1 cellular context compared by ENCODE assay signal in the genomic region with DNA sequence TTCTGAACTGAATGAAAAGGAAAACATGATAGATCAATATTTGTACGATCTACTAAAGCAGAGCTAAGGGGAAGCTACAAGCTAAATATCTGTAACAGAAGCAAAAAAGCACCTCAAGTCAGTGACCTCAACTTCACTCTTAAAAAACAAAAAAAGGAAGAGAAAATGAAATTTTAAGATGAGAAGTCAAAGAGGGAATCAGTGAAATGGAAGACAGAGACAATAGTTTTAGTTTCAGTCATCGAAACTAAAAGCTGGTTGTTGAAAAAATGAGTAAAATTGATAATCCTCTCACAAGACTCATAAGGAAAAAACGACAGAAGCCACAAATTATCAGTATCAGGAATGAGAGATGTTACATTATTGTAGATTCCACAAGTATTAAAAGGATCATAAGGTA.
TF ChIP-seq lines count a peak whose summit lies in the region.

No MANE protein-coding gene starts in this region.

TF ChIP-seq in GM12878, 131 proteins besides CTCF, POLR2A, EP300 and RAD21 (continues in another document):
- TF ChIP-seq CEBPB (IDR thresholded peaks at IDR 0.05; ENCODE audit: borderline replicate concordance in 1 of 2, low read depth in 2 of 2, low read length in 2 of 2) = 0 out of 4 replicates have a peak, but pooled peaks of 1 of the 2 experiments have one; percentile 49
- TF ChIP-seq BRCA1 (IDR thresholded peaks at IDR 0.05; ENCODE audit: low read depth, low read length) = no peak
- TF ChIP-seq HDAC6 (IDR thresholded peaks at IDR 0.05; ENCODE audit: unreplicated experiment) = no peak
- TF ChIP-seq MTA2 (IDR thresholded peaks at IDR 0.05; ENCODE audit: low read depth) = peak; percentile 72
- TF ChIP-seq TARDBP (IDR thresholded peaks at IDR 0.05; ENCODE audit: borderline replicate concordance) = no peak
- peak; percentile 53; the same call in 1 of the 2 replicates for TF ChIP-seq BMI1 (IDR thresholded peaks at IDR 0.05; ENCODE audit: borderline replicate concordance)
- TF ChIP-seq SIX5 (IDR thresholded peaks at IDR 0.05; ENCODE audit: low read depth, low read length, severe bottlenecking) = no peak
- no peak for TF ChIP-seq BCL11A (IDR thresholded peaks at IDR 0.05; ENCODE audit: low read depth, low read length)
- TF ChIP-seq MYB (IDR thresholded peaks at IDR 0.05; ENCODE audit: borderline replicate concordance, low read depth, low read length) = no peak
- TF ChIP-seq CBFB (IDR thresholded peaks at IDR 0.05; ENCODE audit: low read depth) = no peak
- no peak for TF ChIP-seq POLR2AphosphoS2 (IDR thresholded peaks at IDR 0.05; ENCODE audit: low read depth, low read length)
- no peak for TF ChIP-seq BCLAF1 (IDR thresholded peaks at IDR 0.05)
- no peak for TF ChIP-seq TAF1 (IDR thresholded peaks at IDR 0.05; ENCODE audit: borderline replicate concordance, low read depth, low read length)
- no peak for TF ChIP-seq ZBTB33 (IDR thresholded peaks at IDR 0.05)
- TF ChIP-seq RCOR1 (conservative IDR thresholded peaks at IDR 0.05; ENCODE audit: low read depth, low read length) = no peak
- no peak for TF ChIP-seq RAD51 (IDR thresholded peaks at IDR 0.05)
- no peak for TF ChIP-seq RELA (IDR thresholded peaks at IDR 0.05; ENCODE audit: borderline replicate concordance, partially characterized antibody)
- no peak for TF ChIP-seq YY1 (IDR thresholded peaks at IDR 0.05; ENCODE audit: low read depth, low read length)
- peak; percentile 70 for TF ChIP-seq ATF7 (IDR thresholded peaks at IDR 0.05; ENCODE audit: low read depth)
- no peak for TF ChIP-seq ZBTB4 (CRISPR knock-in tag; IDR thresholded peaks at IDR 0.05)
- TF ChIP-seq IKZF2 (IDR thresholded peaks at IDR 0.05) = peak; percentile 70 to 77
- TF ChIP-seq SMAD1 (IDR thresholded peaks at IDR 0.05; ENCODE audit: low read depth, partially characterized antibody) = no peak
- TF ChIP-seq NRF1 (conservative IDR thresholded peaks at IDR 0.05; ENCODE audit: low read depth, low read length) = no peak
- TF ChIP-seq CBX3 (IDR thresholded peaks at IDR 0.05; ENCODE audit: borderline replicate concordance, low read depth) = no peak
- peak; percentile 51; the same call in 1 of the 2 replicates for TF ChIP-seq MTA3 (IDR thresholded peaks at IDR 0.05; ENCODE audit: borderline replicate concordance, low read length)
- TF ChIP-seq TCF12 (IDR thresholded peaks at IDR 0.05; ENCODE audit: low read depth, low read length) = no peak
- no peak for TF ChIP-seq ZBED1 (IDR thresholded peaks at IDR 0.05; ENCODE audit: borderline replicate concordance)
- TF ChIP-seq SRF (IDR thresholded peaks at IDR 0.05; ENCODE audit: low read depth in 2 of 2, low read length in 2 of 2) = no peak
- TF ChIP-seq LARP7 (IDR thresholded peaks at IDR 0.05) = no peak
- TF ChIP-seq ESRRA (IDR thresholded peaks at IDR 0.05; ENCODE audit: low read length) = no peak
- TF ChIP-seq ZNF592 (IDR thresholded peaks at IDR 0.05) = 0 out of 2 replicates have a peak, but pooled peaks have one; percentile 42
- no peak for TF ChIP-seq KAT2A (conservative IDR thresholded peaks at IDR 0.05; ENCODE audit: control insufficient read depth, low read depth, low read length)
- no peak for TF ChIP-seq ASH2L (IDR thresholded peaks at IDR 0.05; ENCODE audit: borderline replicate concordance, low read depth)
- TF ChIP-seq, protein P1, sequence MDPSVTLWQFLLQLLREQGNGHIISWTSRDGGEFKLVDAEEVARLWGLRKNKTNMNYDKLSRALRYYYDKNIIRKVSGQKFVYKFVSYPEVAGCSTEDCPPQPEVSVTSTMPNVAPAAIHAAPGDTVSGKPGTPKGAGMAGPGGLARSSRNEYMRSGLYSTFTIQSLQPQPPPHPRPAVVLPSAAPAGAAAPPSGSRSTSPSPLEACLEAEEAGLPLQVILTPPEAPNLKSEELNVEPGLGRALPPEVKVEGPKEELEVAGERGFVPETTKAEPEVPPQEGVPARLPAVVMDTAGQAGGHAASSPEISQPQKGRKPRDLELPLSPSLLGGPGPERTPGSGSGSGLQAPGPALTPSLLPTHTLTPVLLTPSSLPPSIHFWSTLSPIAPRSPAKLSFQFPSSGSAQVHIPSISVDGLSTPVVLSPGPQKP (IDR thresholded peaks at IDR 0.05; ENCODE audit: low read depth, low read length) = no peak
- 0 out of 2 replicates have a peak, but pooled peaks have one; percentile 60 for TF ChIP-seq PAX5 (IDR thresholded peaks at IDR 0.05; ENCODE audit: borderline replicate concordance, low read depth, low read length)
- no peak for TF ChIP-seq EZH2 (IDR thresholded peaks at IDR 0.05; ENCODE audit: borderline replicate concordance, control insufficient read depth, low read depth, low read length)
- no peak for TF ChIP-seq NFYA (IDR thresholded peaks at IDR 0.05; ENCODE audit: borderline replicate concordance, low read depth, low read length)
- peak; percentile 39; the same call in 1 of the 2 replicates for TF ChIP-seq CREM (IDR thresholded peaks at IDR 0.05; ENCODE audit: low read depth)
- TF ChIP-seq ZNF207 (IDR thresholded peaks at IDR 0.05; ENCODE audit: borderline replicate concordance) = no peak
- peak; percentile 57 for TF ChIP-seq GABPA (IDR thresholded peaks at IDR 0.05; ENCODE audit: low read depth)
- peak; percentile 83 for TF ChIP-seq RUNX3 (IDR thresholded peaks at IDR 0.05; ENCODE audit: low read length)
- TF ChIP-seq, protein P2, sequence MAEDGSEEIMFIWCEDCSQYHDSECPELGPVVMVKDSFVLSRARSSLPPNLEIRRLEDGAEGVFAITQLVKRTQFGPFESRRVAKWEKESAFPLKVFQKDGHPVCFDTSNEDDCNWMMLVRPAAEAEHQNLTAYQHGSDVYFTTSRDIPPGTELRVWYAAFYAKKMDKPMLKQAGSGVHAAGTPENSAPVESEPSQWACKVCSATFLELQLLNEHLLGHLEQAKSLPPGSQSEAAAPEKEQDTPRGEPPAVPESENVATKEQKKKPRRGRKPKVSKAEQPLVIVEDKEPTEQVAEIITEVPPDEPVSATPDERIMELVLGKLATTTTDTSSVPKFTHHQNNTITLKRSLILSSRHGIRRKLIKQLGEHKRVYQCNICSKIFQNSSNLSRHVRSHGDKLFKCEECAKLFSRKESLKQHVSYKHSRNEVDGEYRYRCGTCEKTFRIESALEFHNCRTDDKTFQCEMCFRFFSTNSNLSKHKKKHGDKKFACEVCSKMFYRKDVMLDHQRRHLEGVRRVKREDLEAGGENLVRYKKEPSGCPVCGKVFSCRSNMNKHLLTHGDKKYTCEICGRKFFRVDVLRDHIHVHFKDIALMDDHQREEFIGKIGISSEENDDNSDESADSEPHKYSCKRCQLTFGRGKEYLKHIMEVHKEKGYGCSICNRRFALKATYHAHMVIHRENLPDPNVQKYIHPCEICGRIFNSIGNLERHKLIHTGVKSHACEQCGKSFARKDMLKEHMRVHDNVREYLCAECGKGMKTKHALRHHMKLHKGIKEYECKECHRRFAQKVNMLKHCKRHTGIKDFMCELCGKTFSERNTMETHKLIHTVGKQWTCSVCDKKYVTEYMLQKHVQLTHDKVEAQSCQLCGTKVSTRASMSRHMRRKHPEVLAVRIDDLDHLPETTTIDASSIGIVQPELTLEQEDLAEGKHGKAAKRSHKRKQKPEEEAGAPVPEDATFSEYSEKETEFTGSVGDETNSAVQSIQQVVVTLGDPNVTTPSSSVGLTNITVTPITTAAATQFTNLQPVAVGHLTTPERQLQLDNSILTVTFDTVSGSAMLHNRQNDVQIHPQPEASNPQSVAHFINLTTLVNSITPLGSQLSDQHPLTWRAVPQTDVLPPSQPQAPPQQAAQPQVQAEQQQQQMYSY (CRISPR knock-in tag; IDR thresholded peaks at IDR 0.05) = no peak
